21 cellular contexts compared by ENCODE assay signal in genomic region chr20:49074521-49074920, GRCh38.
"Had no signal": no experiment of that assay in that cellular context is flagged by ENCODE, and none has a peak within 500 bp of the region (broad histone marks: within the 10 kb centered on the region; RNA-seq: fewer than 3 reads in every experiment).

No MANE protein-coding gene starts in this region.

- H3K27me3 Mint-ChIP-seq: naive thymus-derived CD8-positive, alpha-beta T cell had no signal

- DNase-seq: activated CD4-positive, CD25-positive, alpha-beta regulatory T cell; activated CD8-positive, alpha-beta memory T cell treated with anti-CD3 and anti-CD28 coated beads, Interleukin-2, amount 50 U/mL, for 48 hours; activated naive CD4-positive, alpha-beta T cell treated with anti-CD3 and anti-CD28 coated beads, Interleukin-2, amount 50 U/mL, for 16 hours; amygdala; dorsolateral prefrontal cortex; endodermal cell; foreskin fibroblast; left cardiac atrium; mesendoderm; naive thymus-derived CD8-positive, alpha-beta T cell; pancreas; right lobe of liver; small intestine; stimulated activated CD4-positive, alpha-beta T cell treated with anti-CD3 and anti-CD28 coated beads, Interleukin-15, amount 100 ng/mL, for 24 hours; stimulated activated CD4-positive, alpha-beta T cell treated with anti-CD3 and anti-CD28 coated beads, Interleukin-2, amount 100 ng/mL, for 48 hours; T-helper 1 cell; T1000; testis; upper lobe of left lung had no signal

- H3K4me1 Mint-ChIP-seq: endodermal cell had no signal

- FAIRE-seq: colon, islet of Langerhans, pancreas, small intestine had no signal

- H3K27ac Mint-ChIP-seq: endodermal cell had no signal

- H3K4me3 Mint-ChIP-seq: endodermal cell; naive thymus-derived CD8-positive, alpha-beta T cell had no signal

- ATAC-seq: left cardiac atrium; naive thymus-derived CD8-positive, alpha-beta T cell; pancreas; right lobe of liver had no signal

- H3K9me3 Mint-ChIP-seq: endodermal cell; naive thymus-derived CD8-positive, alpha-beta T cell had no signal
